In the genomic region with DNA sequence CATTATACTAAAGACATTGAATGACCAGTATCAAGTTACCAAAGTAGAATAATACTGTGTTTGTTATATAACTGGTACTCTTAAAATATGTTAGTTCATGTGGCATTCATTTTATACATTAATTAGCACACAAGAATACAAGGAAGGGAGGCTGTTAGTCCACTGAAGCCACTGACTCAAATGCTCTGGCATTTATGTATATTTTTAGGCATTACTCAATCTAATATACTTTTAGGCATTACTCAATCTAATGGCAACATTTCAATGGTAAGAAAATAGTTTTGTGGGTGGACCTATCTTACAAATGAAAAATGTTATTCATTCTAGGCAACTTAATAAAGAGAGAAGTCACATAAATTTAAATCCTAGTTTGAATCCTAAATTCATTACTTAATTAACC, we compare ENCODE assay signal across 19 cellular contexts.
"Had no signal": no experiment of that assay in that cellular context is flagged by ENCODE, and none has a peak within 500 bp of the region (broad histone marks: within the 10 kb centered on the region; RNA-seq: fewer than 3 reads in every experiment).

No MANE protein-coding gene starts in this region.

- H3K4me1 ChIP-seq: adrenal gland, lower lobe of right lung, parathyroid adenoma, right lobe of liver, vagina had no signal

- H3K27me3 ChIP-seq: adrenal gland, hepatocyte, right lobe of liver, vagina had no signal

- ATAC-seq: activated T-cell treated with anti-CD3 and anti-CD28 coated beads, Interleukin-2, amount 50 U/mL, for 4 hours; lower lobe of right lung; natural killer cell treated with Interleukin-12 subunit alpha and Interleukin-12 subunit beta and Interleukin-15 and Interleukin-18, amount 100 ng/mL, for 72 hours; right lobe of liver had no signal

- H2AFZ ChIP-seq: hepatocyte, parathyroid adenoma had no signal

- H3K36me3 ChIP-seq: adrenal gland, lower lobe of right lung, right lobe of liver, vagina had no signal

- DNase-seq: activated CD4-positive, alpha-beta T cell treated with anti-CD3 and anti-CD28 coated beads, Interleukin-2, amount 50 U/mL, for 1 hour; activated CD8-positive, alpha-beta memory T cell treated with anti-CD3 and anti-CD28 coated beads, Interleukin-2, amount 50 U/mL, for 4 hours; activated effector memory CD4-positive, alpha-beta T cell treated with Interleukin-2 at 50 U/mL for 16 hours; activated T-cell treated with anti-CD3 and anti-CD28 coated beads, Interleukin-2, amount 50 U/mL, for 4 hours; adrenal gland; endodermal cell; lower lobe of right lung; right lobe of liver; stimulated activated CD4-positive, alpha-beta T cell treated with anti-CD3 and anti-CD28 coated beads, Interleukin-4, amount 100 ng/mL, for 1 hour; T1000; trophoblast cell had no signal

- H3K79me2 ChIP-seq: hepatocyte, parathyroid adenoma had no signal

- H3K27ac ChIP-seq: adrenal gland, hepatocyte, lower lobe of right lung, parathyroid adenoma, right lobe of liver, vagina had no signal

- H3K4me2 ChIP-seq: hepatocyte, smooth muscle cell had no signal

- H3K4me3 ChIP-seq: adrenal gland, hepatocyte, lower lobe of right lung, right lobe of liver, smooth muscle cell, vagina had no signal

- H3K9me3 ChIP-seq: adrenal gland, lower lobe of right lung, right lobe of liver, vagina had no signal

- H3K9ac ChIP-seq: parathyroid adenoma had no signal

- FAIRE-seq: astrocyte, colon, islet of Langerhans had no signal
